In the genomic region with DNA sequence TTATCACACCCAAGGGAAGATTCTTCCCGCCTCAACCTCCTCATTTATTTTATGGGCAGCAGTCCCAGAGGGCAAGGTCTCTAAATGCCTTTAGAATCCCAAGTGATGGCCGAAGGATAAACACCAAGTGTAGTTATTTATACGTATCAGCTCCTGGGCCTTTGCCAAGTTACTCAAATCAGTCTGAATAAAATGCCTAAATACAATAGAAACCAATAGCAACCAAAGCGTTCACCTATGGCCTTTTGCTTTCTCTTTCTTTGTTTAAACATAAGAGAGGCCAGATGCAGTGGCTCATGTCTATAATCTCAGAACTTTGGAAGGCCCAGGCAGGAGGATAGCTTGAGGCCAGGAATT, we compare ENCODE assay signal across 11 cellular contexts. TPM values are rescaled to one million over a fixed set of nuclear protein-coding genes. Genes with fewer than 3 reads are reported as not detected.
A peak's percentile ranks its signal among the peaks of the same experiment; 100 is the strongest.
DNase-seq lines count a peak whose midpoint lies in the region; ATAC-seq and TF ChIP-seq lines count a peak whose summit lies in the region.
"Had no signal": no experiment of that assay in that cellular context is flagged by ENCODE, and none has a peak within 500 bp of the region (broad histone marks: within the 10 kb centered on the region; RNA-seq: fewer than 3 reads in every experiment).

No MANE protein-coding gene starts in this region.

- H3K36me3 ChIP-seq in CD4-positive, CD25-positive, alpha-beta regulatory T cell (ENCODE audit: control insufficient read depth, insufficient read depth, low read length) = no peaks in the 10 kb centered on the region
- H3K36me3 ChIP-seq in esophagus muscularis mucosa = no peaks in the 10 kb centered on the region
- H3K36me3 ChIP-seq: thoracic aorta had no signal

- H3K27me3 ChIP-seq in CD4-positive, CD25-positive, alpha-beta regulatory T cell (ENCODE audit: control insufficient read depth, insufficient read depth, low read length) = no peaks in the 10 kb centered on the region
- no peaks in the 10 kb centered on the region for H3K27me3 ChIP-seq in esophagus muscularis mucosa

- H3K4me1 Mint-ChIP-seq in CD4-positive, CD25-positive, alpha-beta regulatory T cell = peaks cover 5 to 24% (median 14%) of the 10 kb centered on the region in 4 donors

- TF ChIP-seq POLR2A in esophagus muscularis mucosa (IDR thresholded peaks at IDR 0.05; ENCODE audit: low read depth) = no peak

- TF ChIP-seq EP300 in esophagus muscularis mucosa (IDR thresholded peaks at IDR 0.05) = no peak

- peaks cover 9% of the 10 kb centered on the region for H3K27me3 Mint-ChIP-seq in CD4-positive, CD25-positive, alpha-beta regulatory T cell

- H3K27ac ChIP-seq in CD4-positive, CD25-positive, alpha-beta regulatory T cell (ENCODE audit: insufficient read depth, low read length, poor library complexity, severe bottlenecking) = no peak overlapping the region
- peak overlapping the region; percentile 79 to 85 (median 81) for H3K27ac ChIP-seq in esophagus muscularis mucosa (replicated peaks in 1 of 4)
- H3K27ac ChIP-seq: PC-9, thoracic aorta had no signal

- no peaks in the 10 kb centered on the region for H3K36me3 Mint-ChIP-seq in CD4-positive, CD25-positive, alpha-beta regulatory T cell

- H3K4me1 ChIP-seq in CD4-positive, CD25-positive, alpha-beta regulatory T cell (ENCODE audit: control insufficient read depth, insufficient read depth, low read length, poor library complexity, severe bottlenecking) = peaks cover 14% of the 10 kb centered on the region
- H3K4me1 ChIP-seq in esophagus muscularis mucosa = peaks cover 42 to 63% (median 57%) of the 10 kb centered on the region in 4 donors

- peak in 1 of 2 donors; percentile 15 for ATAC-seq in CD4-positive, CD25-positive, alpha-beta regulatory T cell (ENCODE audit: low read depth in 2 of 2)
- ATAC-seq in GM18498 (IDR thresholded peaks at IDR 0.05; ENCODE audit: unreplicated experiment) = peak; percentile 49

- peak overlapping the region in 2 of 3 donors; percentile 10 to 75 for H3K27ac Mint-ChIP-seq in CD4-positive, CD25-positive, alpha-beta regulatory T cell

- peak in 2 of 3 donors; percentile 30 to 62 for DNase-seq in CD4-positive, CD25-positive, alpha-beta regulatory T cell
- DNase-seq in KG1 (lab: John Stamatoyannopoulos, UW) (peak; percentile 28), esophagus muscularis mucosa (ENCODE audit: extremely low spot score) (no peak), EL (no peak), CD1c-positive myeloid dendritic cell (ENCODE audit: extremely low spot score) (no peak), NCI-H82 treated with DMSO at 0.1 percent for 48 hours (lab: John Stamatoyannopoulos, UW; ENCODE audit: unreplicated experiment) (no peak), DMS 273 treated with DMSO at 0.1 percent for 48 hours (lab: John Stamatoyannopoulos, UW) (no peak)
- DNase-seq: activated CD8-positive, alpha-beta memory T cell treated with anti-CD3 and anti-CD28 coated beads for 24 hours; PC-9 had no signal

- intact Hi-C loops in esophagus muscularis mucosa (cut with DNase I) = loop anchor here (5.0 kb wide), 1 partner anchor 47 kb away; no protein-coding TSS in a partner anchor

- H3K9me3 Mint-ChIP-seq in CD4-positive, CD25-positive, alpha-beta regulatory T cell = no peaks in the 10 kb centered on the region

- 41% methylated on average over 4 of the region's 4 CpGs for WGBS in esophagus muscularis mucosa

- TF ChIP-seq CTCF in esophagus muscularis mucosa (IDR thresholded peaks at IDR 0.05) = no peak

- H3K9me3 ChIP-seq in CD4-positive, CD25-positive, alpha-beta regulatory T cell (ENCODE audit: control insufficient read depth in 2 of 2, low read length in 2 of 2) = no peaks in the 10 kb centered on the region
- no peaks in the 10 kb centered on the region for H3K9me3 ChIP-seq in esophagus muscularis mucosa
- H3K9me3 ChIP-seq: thoracic aorta had no signal

- H3K4me3 Mint-ChIP-seq in CD4-positive, CD25-positive, alpha-beta regulatory T cell = peak overlapping the region in 2 of 4 donors; percentile 4 to 24

- no peak overlapping the region for H3K4me3 ChIP-seq in CD4-positive, CD25-positive, alpha-beta regulatory T cell (ENCODE audit: low read depth, low read length)
- no peak overlapping the region for H3K4me3 ChIP-seq in esophagus muscularis mucosa
- H3K4me3 ChIP-seq: PC-9, thoracic aorta had no signal

RNA-seq across cellular contexts. Expression of a gene that starts 31.9 kb away (rescaled TPM):
- not detected for total RNA-seq in CD4-positive, CD25-positive, alpha-beta regulatory T cell
- under 1 TPM in 2 of 4 donors, not detected in 2; 0.06 to 0.59 TPM for polyA plus RNA-seq in CD4-positive, CD25-positive, alpha-beta regulatory T cell
- total RNA-seq in esophagus muscularis mucosa = 1 to 10 TPM in 1 of 4 donors, under 1 TPM in 1, not detected in 2; 0.83 to 3.5 TPM
- total RNA-seq: thoracic aorta had no signal

Comparison
In these comparisons a context has a peak if more than half of its experiments do, and no peak if none do; other contexts are left out.
1. DNase-seq: peak in CD4-positive, CD25-positive, alpha-beta regulatory T cell (2 of 3) and KG1 (single experiment); none in esophagus muscularis mucosa (single experiment), EL (single experiment), CD1c-positive myeloid dendritic cell (single experiment), NCI-H82 treated with DMSO at 0.1 percent for 48 hours (single experiment) and DMS 273 treated with DMSO at 0.1 percent for 48 hours (single experiment).